In genomic region chr12:109459247-109459646, GRCh38 we compare ENCODE assay signal across 15 cellular contexts. TPM values are rescaled to one million over a fixed set of nuclear protein-coding genes. Genes with fewer than 3 reads are reported as not detected.
DNase-seq lines count a peak whose midpoint lies in the region; ATAC-seq and TF ChIP-seq lines count a peak whose summit lies in the region.
"Had no signal": no experiment of that assay in that cellular context is flagged by ENCODE, and none has a peak within 500 bp of the region (broad histone marks: within the 10 kb centered on the region; RNA-seq: fewer than 3 reads in every experiment).

No MANE protein-coding gene starts in this region.

- H2BK12ac ChIP-seq in mesenchymal stem cell (ENCODE audit: low read length in 2 of 2), result no peak overlapping the region

- H3K4me3 ChIP-seq in coronary artery, result no peak overlapping the region
- H3K4me3 ChIP-seq in mesenchymal stem cell (ENCODE audit: insufficient read depth in 1 of 2, low read depth in 1 of 2, low read length in 2 of 2), result no peak overlapping the region
- no peak overlapping the region for H3K4me3 ChIP-seq in testis
- no peak overlapping the region for H3K4me3 ChIP-seq in suprapubic skin
- H3K4me3 ChIP-seq in CD4-positive, alpha-beta memory T cell (ENCODE audit: low read length in 2 of 2), result no peak overlapping the region
- H3K4me3 ChIP-seq: adrenal gland, SJCRH30 had no signal

- peak overlapping the region in 1 of 2 experiments; percentile 78 for H3K18ac ChIP-seq in mesenchymal stem cell (ENCODE audit: low read depth in 1 of 2, low read length in 2 of 2)

- H3K9me3 ChIP-seq in mesenchymal stem cell (ENCODE audit: control insufficient read depth, low read length), result no peaks in the 10 kb centered on the region
- H3K9me3 ChIP-seq in testis, result no peaks in the 10 kb centered on the region
- no peaks in the 10 kb centered on the region for H3K9me3 ChIP-seq in suprapubic skin
- no peaks in the 10 kb centered on the region for H3K9me3 ChIP-seq in CD4-positive, alpha-beta memory T cell (ENCODE audit: control insufficient read depth in 1 of 2, low read length in 2 of 2)
- H3K9me3 ChIP-seq: adrenal gland, SJCRH30 had no signal

- no peak overlapping the region for H2BK120ac ChIP-seq in mesenchymal stem cell (ENCODE audit: low read depth, low read length)

- no peak overlapping the region for H3K4me2 ChIP-seq in mesenchymal stem cell (ENCODE audit: low read length, poor library complexity, severe bottlenecking)

- H2BK5ac ChIP-seq in mesenchymal stem cell (ENCODE audit: low read depth, low read length, poor library complexity, severe bottlenecking), result no peak overlapping the region

- no peak overlapping the region for H2BK15ac ChIP-seq in mesenchymal stem cell (ENCODE audit: low read depth, poor library complexity, severe bottlenecking)

- H3K27ac ChIP-seq in coronary artery, result peak overlapping the region; percentile 96 to 99
- peak overlapping the region; percentile 100 for H3K27ac ChIP-seq in mesenchymal stem cell (ENCODE audit: low read length, poor library complexity, severe bottlenecking)
- peak overlapping the region; percentile 27 to 61 for H3K27ac ChIP-seq in testis
- H3K27ac ChIP-seq in suprapubic skin, result no peak overlapping the region
- no peak overlapping the region for H3K27ac ChIP-seq in CD4-positive, alpha-beta memory T cell (ENCODE audit: low read depth, low read length)
- H3K27ac ChIP-seq: SJCRH30 had no signal

- intact Hi-C loops in activated CD4-positive, alpha-beta memory T cell treated with anti-CD3 and anti-CD28 coated beads for 36 hours (cut with micrococcal nuclease), result no loop called here
- intact Hi-C loops in testis (cut with DNase I; ENCODE audit: low total_unique reads), result no loop called here
- intact Hi-C loops in CD4-positive, alpha-beta memory T cell (cut with micrococcal nuclease), result no loop called here

- H3K9ac ChIP-seq in mesenchymal stem cell (ENCODE audit: low read length), result peak overlapping the region; percentile 82

- peaks cover 32% of the 10 kb centered on the region for H3K36me3 Mint-ChIP-seq in activated CD4-positive, alpha-beta memory T cell treated with anti-CD3 and anti-CD28 coated beads, Interleukin-2, amount 10 ng/mL, durations not matched to agents 7 days and 5 days (ENCODE audit: low read depth)
- H3K36me3 Mint-ChIP-seq in activated CD4-positive, alpha-beta memory T cell treated with anti-CD3 and anti-CD28 coated beads for 36 hours, result peaks cover 19% of the 10 kb centered on the region
- peaks cover 44 to 58% of the 10 kb centered on the region in 2 donors for H3K36me3 Mint-ChIP-seq in CD4-positive, alpha-beta memory T cell

- no peaks in the 10 kb centered on the region for H3K27me3 ChIP-seq in mesenchymal stem cell (ENCODE audit: control insufficient read depth in 1 of 2, insufficient read depth in 1 of 2, low read length in 2 of 2)
- H3K27me3 ChIP-seq in testis, result no peaks in the 10 kb centered on the region
- no peaks in the 10 kb centered on the region for H3K27me3 ChIP-seq in suprapubic skin
- no peaks in the 10 kb centered on the region for H3K27me3 ChIP-seq in CD4-positive, alpha-beta memory T cell (ENCODE audit: insufficient read depth, low read length)
- H3K27me3 ChIP-seq: adrenal gland, SJCRH30 had no signal

- H3K27me3 Mint-ChIP-seq in activated CD4-positive, alpha-beta memory T cell treated with anti-CD3 and anti-CD28 coated beads, Interleukin-2, amount 10 ng/mL, durations not matched to agents 7 days and 5 days, result no peaks in the 10 kb centered on the region
- no peaks in the 10 kb centered on the region for H3K27me3 Mint-ChIP-seq in activated CD4-positive, alpha-beta memory T cell treated with anti-CD3 and anti-CD28 coated beads for 36 hours
- H3K27me3 Mint-ChIP-seq in CD4-positive, alpha-beta memory T cell, result no peaks in the 10 kb centered on the region

- no peak for ATAC-seq in GM19351 (IDR thresholded peaks at IDR 0.05; ENCODE audit: unreplicated experiment)

- peaks cover 47% of the 10 kb centered on the region for H3K4me1 ChIP-seq in mesenchymal stem cell (ENCODE audit: control insufficient read depth, insufficient read depth, low read depth, low read length)
- peaks cover 49% of the 10 kb centered on the region for H3K4me1 ChIP-seq in testis
- H3K4me1 ChIP-seq in suprapubic skin, result peaks cover 59% of the 10 kb centered on the region
- H3K4me1 ChIP-seq in CD4-positive, alpha-beta memory T cell (ENCODE audit: insufficient read depth, low read length), result peaks cover 13% of the 10 kb centered on the region

- WGBS in mesenchymal stem cell, result 41% methylated on average over 6 of the region's 6 CpGs
- WGBS in testis, 2 donors, result 50 to 62% methylated on average over 6 of the region's 6 CpGs
- 77% methylated on average over 6 of the region's 6 CpGs for WGBS in suprapubic skin

- H3K14ac ChIP-seq in mesenchymal stem cell (ENCODE audit: low read length in 2 of 2), result no peak overlapping the region

- DNase-seq in activated CD4-positive, alpha-beta memory T cell treated with anti-CD3 and anti-CD28 coated beads, Interleukin-2, amount 10 ng/mL, durations not matched to agents 7 days and 5 days, result no peak
- DNase-seq in activated CD4-positive, alpha-beta memory T cell treated with anti-CD3 and anti-CD28 coated beads for 36 hours, result no peak
- DNase-seq in coronary artery (ENCODE audit: low spot score), result no peak
- DNase-seq in mesenchymal stem cell, result peak; percentile 72
- DNase-seq in testis, result no peak
- no peak for DNase-seq in suprapubic skin (ENCODE audit: low spot score in 2 of 2)
- DNase-seq in CD4-positive, alpha-beta memory T cell, result no peak
- DNase-seq: ACHN; activated CD4-positive, alpha-beta T cell treated with anti-CD3 and anti-CD28 coated beads, Interleukin-2, amount 50 U/mL, for 1 hour; adrenal gland; DND-41; Karpas-422; NCI-H446; SJCRH30 had no signal

- H3K4me1 Mint-ChIP-seq in activated CD4-positive, alpha-beta memory T cell treated with anti-CD3 and anti-CD28 coated beads, Interleukin-2, amount 10 ng/mL, durations not matched to agents 7 days and 5 days, result peaks cover 52% of the 10 kb centered on the region
- H3K4me1 Mint-ChIP-seq in activated CD4-positive, alpha-beta memory T cell treated with anti-CD3 and anti-CD28 coated beads for 36 hours (ENCODE audit: low read depth), result peaks cover 28% of the 10 kb centered on the region
- peaks cover 14 to 33% (median 21%) of the 10 kb centered on the region in 4 donors for H3K4me1 Mint-ChIP-seq in CD4-positive, alpha-beta memory T cell

- CTCF ChIA-PET in activated CD4-positive, alpha-beta memory T cell treated with anti-CD3 and anti-CD28 coated beads, Interleukin-2, amount 10 ng/mL, durations not matched to agents 7 days and 5 days (lab: Charles Lee), result no interaction called here
- CTCF ChIA-PET in activated CD4-positive, alpha-beta memory T cell treated with anti-CD3 and anti-CD28 coated beads for 36 hours (lab: Charles Lee), result no interaction called here
- CTCF ChIA-PET in CD4-positive, alpha-beta memory T cell (lab: Charles Lee; ENCODE audit: partially characterized antibody), result no interaction called here

- no peak overlapping the region for H3K23ac ChIP-seq in mesenchymal stem cell (ENCODE audit: low read length in 2 of 2)

- TF ChIP-seq CTCF in coronary artery (IDR thresholded peaks at IDR 0.05) (no peak), testis (IDR thresholded peaks at IDR 0.05) (no peak), suprapubic skin (IDR thresholded peaks at IDR 0.05) (no peak)

- H3K9me3 Mint-ChIP-seq in activated CD4-positive, alpha-beta memory T cell treated with anti-CD3 and anti-CD28 coated beads, Interleukin-2, amount 10 ng/mL, durations not matched to agents 7 days and 5 days, result no peaks in the 10 kb centered on the region
- H3K9me3 Mint-ChIP-seq in activated CD4-positive, alpha-beta memory T cell treated with anti-CD3 and anti-CD28 coated beads for 36 hours, result no peaks in the 10 kb centered on the region
- no peaks in the 10 kb centered on the region for H3K9me3 Mint-ChIP-seq in CD4-positive, alpha-beta memory T cell

- H3K4ac ChIP-seq in mesenchymal stem cell (ENCODE audit: low read depth in 1 of 2, low read length in 2 of 2), result peak overlapping the region in 1 of 2 experiments; percentile 66

- POLR2A ChIA-PET in activated CD4-positive, alpha-beta memory T cell treated with anti-CD3 and anti-CD28 coated beads, Interleukin-2, amount 10 ng/mL, durations not matched to agents 7 days and 5 days (lab: Charles Lee), result interaction anchor here (1.1 kb wide), 1 partner anchor 18 kb away, joined by 3 read pairs; the partner anchor contains the start of genes KCTD10 and UBE3B
- POLR2A ChIA-PET in activated CD4-positive, alpha-beta memory T cell treated with anti-CD3 and anti-CD28 coated beads for 36 hours (lab: Charles Lee), result interaction anchor here (1.1 kb wide), 1 partner anchor 23 kb away, joined by 3 read pairs; no protein-coding TSS in a partner anchor
- POLR2A ChIA-PET in CD4-positive, alpha-beta memory T cell (lab: Charles Lee; ENCODE audit: partially characterized antibody), result no interaction called here

- peak overlapping the region; percentile 50 for H3K27ac Mint-ChIP-seq in activated CD4-positive, alpha-beta memory T cell treated with anti-CD3 and anti-CD28 coated beads, Interleukin-2, amount 10 ng/mL, durations not matched to agents 7 days and 5 days
- H3K27ac Mint-ChIP-seq in activated CD4-positive, alpha-beta memory T cell treated with anti-CD3 and anti-CD28 coated beads for 36 hours, result no peak overlapping the region
- no peak overlapping the region for H3K27ac Mint-ChIP-seq in CD4-positive, alpha-beta memory T cell

- no peak overlapping the region for H4K8ac ChIP-seq in mesenchymal stem cell (ENCODE audit: low read length)

- TF ChIP-seq EP300 in suprapubic skin (IDR thresholded peaks at IDR 0.05), result no peak

- H2AK5ac ChIP-seq in mesenchymal stem cell (ENCODE audit: low read length, severe bottlenecking), result peak overlapping the region; percentile 87

- H3K36me3 ChIP-seq in mesenchymal stem cell (ENCODE audit: control insufficient read depth in 1 of 2, insufficient read depth in 2 of 2, low read depth in 1 of 2, low read length in 2 of 2) (peaks cover 31 to 49% of the 10 kb centered on the region in 2 experiments), testis (ENCODE audit: low read depth, missing control alignments) (no peaks in the 10 kb centered on the region), suprapubic skin (peaks cover 46% of the 10 kb centered on the region)
- H3K36me3 ChIP-seq in CD4-positive, alpha-beta memory T cell (ENCODE audit: insufficient read depth, low read length), result peaks cover 40% of the 10 kb centered on the region

- H3K4me3 Mint-ChIP-seq in activated CD4-positive, alpha-beta memory T cell treated with anti-CD3 and anti-CD28 coated beads, Interleukin-2, amount 10 ng/mL, durations not matched to agents 7 days and 5 days, result no peak overlapping the region
- H3K4me3 Mint-ChIP-seq in activated CD4-positive, alpha-beta memory T cell treated with anti-CD3 and anti-CD28 coated beads for 36 hours, result no peak overlapping the region
- H3K4me3 Mint-ChIP-seq in CD4-positive, alpha-beta memory T cell, result no peak overlapping the region

- peaks cover 8% of the 10 kb centered on the region for H3K79me1 ChIP-seq in mesenchymal stem cell (replicated peaks; ENCODE audit: low read length, poor library complexity, severe bottlenecking)

- H2AFZ ChIP-seq in mesenchymal stem cell (ENCODE audit: low read depth, low read length), result no peak overlapping the region

- no peak overlapping the region for H4K91ac ChIP-seq in mesenchymal stem cell (ENCODE audit: low read length)

- TF ChIP-seq POLR2A in testis (IDR thresholded peaks at IDR 0.05) (no peak), suprapubic skin (IDR thresholded peaks at IDR 0.05) (no peak)

RNA-seq across cellular contexts. Expression of gene KCTD10, which starts 17.9 kb away (rescaled TPM):
- total RNA-seq in activated CD4-positive, alpha-beta memory T cell treated with anti-CD3 and anti-CD28 coated beads, Interleukin-2, amount 10 ng/mL, durations not matched to agents 7 days and 5 days, result 10 to 100 TPM; 44.1 to 45.2 TPM
- total RNA-seq in activated CD4-positive, alpha-beta memory T cell treated with anti-CD3 and anti-CD28 coated beads for 36 hours, result 10 to 100 TPM; 36.2 to 40.3 TPM
- 139 TPM for polyA plus RNA-seq in mesenchymal stem cell (2013, experiment 1 of 2)
- polyA plus RNA-seq in mesenchymal stem cell (2013, experiment 2 of 2), result 132 TPM
- total RNA-seq in testis (10 to 100 TPM; 43.0 to 58.7 TPM), suprapubic skin (10 to 100 TPM; 34.7 to 56.3 (median 41.7) TPM)
- 43.6 TPM for polyA plus RNA-seq in testis (ENCODE audit: insufficient read depth, low read depth, low replicate concordance)
- 10 to 100 TPM; 29.2 to 31.9 TPM for total RNA-seq in CD4-positive, alpha-beta memory T cell
- 10 to 100 TPM; 23.2 to 25.3 TPM for polyA plus RNA-seq in CD4-positive, alpha-beta memory T cell

RNA-seq across cellular contexts. Expression of gene UBE3B, which starts 18.2 kb away (rescaled TPM):
- 10 to 100 TPM; 35.2 to 37.5 TPM for total RNA-seq in activated CD4-positive, alpha-beta memory T cell treated with anti-CD3 and anti-CD28 coated beads, Interleukin-2, amount 10 ng/mL, durations not matched to agents 7 days and 5 days
- 10 to 100 TPM; 29.8 to 32.3 TPM for total RNA-seq in activated CD4-positive, alpha-beta memory T cell treated with anti-CD3 and anti-CD28 coated beads for 36 hours
- 19.1 TPM for polyA plus RNA-seq in mesenchymal stem cell (2013, experiment 1 of 2)
- polyA plus RNA-seq in mesenchymal stem cell (2013, experiment 2 of 2), result 19.2 TPM
- total RNA-seq in testis, result 10 to 100 TPM; 65.6 to 66.8 TPM
- polyA plus RNA-seq in testis (ENCODE audit: insufficient read depth, low read depth, low replicate concordance), result 38.1 TPM
- 10 to 100 TPM; 53.2 to 94.1 (median 61.6) TPM for total RNA-seq in suprapubic skin
- 10 to 100 TPM; 55.8 to 58.1 TPM for total RNA-seq in CD4-positive, alpha-beta memory T cell
- polyA plus RNA-seq in CD4-positive, alpha-beta memory T cell, result 10 to 100 TPM; 24.0 to 24.4 TPM

Comparison
In these comparisons a context has a peak if more than half of its experiments do, and no peak if none do; other contexts are left out.
1. H3K27ac ChIP-seq: peak in coronary artery (2 of 2), mesenchymal stem cell (single experiment) and testis (2 of 2); none in suprapubic skin (single experiment) and CD4-positive, alpha-beta memory T cell (single experiment).